In the genomic region with DNA sequence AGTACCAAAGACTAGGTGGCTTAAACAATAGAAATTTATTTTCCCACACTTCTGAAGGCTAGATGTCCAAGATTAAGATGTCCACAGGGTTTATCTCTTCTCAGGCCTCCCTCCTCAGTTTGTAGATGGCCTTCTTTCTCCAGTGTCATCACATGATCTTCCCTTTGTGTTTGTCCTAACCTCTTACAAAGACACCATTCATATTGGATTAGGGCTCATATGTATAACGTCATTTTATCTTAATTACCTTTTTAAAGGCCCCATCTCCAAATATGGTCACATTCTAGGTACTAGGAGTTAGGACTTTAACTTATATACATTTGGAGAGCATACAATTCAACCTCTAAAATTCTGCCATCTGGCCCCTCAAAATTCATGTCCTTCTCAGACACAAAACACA, we compare ENCODE assay signal across 15 cellular contexts.
"Had no signal": no experiment of that assay in that cellular context is flagged by ENCODE, and none has a peak within 500 bp of the region (broad histone marks: within the 10 kb centered on the region; RNA-seq: fewer than 3 reads in every experiment).

No MANE protein-coding gene starts in this region.

- H3K36me3 Mint-ChIP-seq: natural killer cell treated with Interleukin-12 subunit alpha and Interleukin-12 subunit beta and Interleukin-15 and Interleukin-18, amount 100 ng/mL, for 72 hours had no signal

- H3K27ac ChIP-seq: body of pancreas, esophagus muscularis mucosa, stomach, thyroid gland had no signal

- H3K9me3 Mint-ChIP-seq: natural killer cell treated with Interleukin-12 subunit alpha and Interleukin-12 subunit beta and Interleukin-15 and Interleukin-18, amount 100 ng/mL, for 72 hours; T-helper 2 cell treated with Interferon-gamma antibody and Interleukin-4, amounts not matched to agents 5 μg/mL and 100 μg/mL, for 36 hours had no signal

- H3K4me1 ChIP-seq: body of pancreas, esophagus muscularis mucosa, stomach, thyroid gland had no signal

- H3K9me3 ChIP-seq: adrenal gland, body of pancreas, esophagus muscularis mucosa, stomach, thyroid gland had no signal

- ATAC-seq: body of pancreas; left colon; natural killer cell treated with Interleukin-12 subunit alpha and Interleukin-12 subunit beta and Interleukin-15 and Interleukin-18, amount 100 ng/mL, for 72 hours had no signal

- H3K36me3 ChIP-seq: adrenal gland had no signal

- DNase-seq: activated CD4-positive, alpha-beta T cell treated with anti-CD3 and anti-CD28 coated beads for 1 hour; activated CD4-positive, alpha-beta T cell treated with anti-CD3 and anti-CD28 coated beads, Interleukin-2, amount 50 U/mL, for 48 hours; activated T-cell treated with anti-CD3 and anti-CD28 coated beads, Interleukin-2, amount 50 U/mL, for 48 hours; body of pancreas; dermis blood vessel endothelial cell; left colon; mammary epithelial cell; stimulated activated CD4-positive, alpha-beta T cell treated with anti-CD3 and anti-CD28 coated beads, Interleukin-4, amount 100 ng/mL, for 4 hours; stomach; SW 1271; thyroid gland had no signal

- H3K27me3 ChIP-seq: adrenal gland, body of pancreas, esophagus muscularis mucosa, stomach, thyroid gland had no signal

- H3K4me3 Mint-ChIP-seq: natural killer cell treated with Interleukin-12 subunit alpha and Interleukin-12 subunit beta and Interleukin-15 and Interleukin-18, amount 100 ng/mL, for 72 hours; T-helper 2 cell treated with Interferon-gamma antibody and Interleukin-4, amounts not matched to agents 5 μg/mL and 100 μg/mL, for 36 hours had no signal

- H3K27ac Mint-ChIP-seq: natural killer cell treated with Interleukin-12 subunit alpha and Interleukin-12 subunit beta and Interleukin-15 and Interleukin-18, amount 100 ng/mL, for 72 hours; T-helper 2 cell treated with Interferon-gamma antibody and Interleukin-4, amounts not matched to agents 5 μg/mL and 100 μg/mL, for 36 hours had no signal

- H3K4me3 ChIP-seq: adrenal gland, body of pancreas, esophagus muscularis mucosa, stomach, thyroid gland had no signal

- H3K27me3 Mint-ChIP-seq: natural killer cell treated with Interleukin-12 subunit alpha and Interleukin-12 subunit beta and Interleukin-15 and Interleukin-18, amount 100 ng/mL, for 72 hours had no signal
